Comparison of ENCODE assay signal across 13 cellular contexts in the genomic region with DNA sequence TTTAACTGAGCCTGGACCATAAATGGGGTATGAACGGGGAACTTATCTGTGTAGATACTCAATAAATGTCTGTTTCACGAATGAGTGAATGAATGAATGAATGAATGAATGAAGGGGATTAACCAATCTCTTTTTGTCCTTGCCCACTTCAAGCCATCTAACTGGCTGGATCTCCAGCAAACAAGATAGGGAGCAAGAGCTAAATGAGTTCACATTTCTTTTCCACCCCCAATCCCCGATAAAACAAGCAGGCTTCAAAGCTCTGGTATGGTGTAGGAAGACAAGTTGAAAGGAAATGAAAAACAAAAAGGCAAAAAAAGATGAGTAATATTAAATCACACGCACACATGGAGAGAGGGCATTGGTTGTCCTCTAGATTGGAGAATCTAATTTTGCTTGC.
DNase-seq lines count a peak whose midpoint lies in the region; ATAC-seq and TF ChIP-seq lines count a peak whose summit lies in the region.
"Had no signal": no experiment of that assay in that cellular context is flagged by ENCODE, and none has a peak within 500 bp of the region (broad histone marks: within the 10 kb centered on the region; RNA-seq: fewer than 3 reads in every experiment).

No MANE protein-coding gene starts in this region.

- 100% methylated on average over 4 of the region's 4 CpGs for WGBS in mesenchymal stem cell

- peak; percentile 20 for ATAC-seq in activated naive CD8-positive, alpha-beta T cell treated with anti-CD3 and anti-CD28 coated beads, Interleukin-2, amount 50 U/mL, for 24 hours
- ATAC-seq in gastrocnemius medialis = no peak
- ATAC-seq in GM21528 (IDR thresholded peaks at IDR 0.05; ENCODE audit: low FRiP score, unreplicated experiment) = no peak

- H3K9me3 Mint-ChIP-seq in activated naive CD8-positive, alpha-beta T cell treated with anti-CD3 and anti-CD28 coated beads, Interleukin-2, amount 50 U/mL, for 24 hours = peaks cover 9% of the 10 kb centered on the region
- peaks cover 3% of the 10 kb centered on the region for H3K9me3 Mint-ChIP-seq in activated naive CD8-positive, alpha-beta T cell treated with anti-CD3 and anti-CD28 coated beads for 36 hours

- no peak overlapping the region for H3K18ac ChIP-seq in mesenchymal stem cell (ENCODE audit: low read depth in 1 of 2, low read length in 2 of 2)

- TF ChIP-seq CTCF in OCI-LY3 (IDR thresholded peaks at IDR 0.05; ENCODE audit: low read depth, low read length) (no peak), gastrocnemius medialis (IDR thresholded peaks at IDR 0.05 in 4 of 5, conservative IDR thresholded peaks at IDR 0.05 in 1 of 5) (no peak)

- H2BK12ac ChIP-seq in mesenchymal stem cell (ENCODE audit: low read length in 2 of 2) = no peak overlapping the region

- peak overlapping the region; percentile 67 for H2AFZ ChIP-seq in OCI-LY3 (ENCODE audit: low read depth, low read length)
- no peak overlapping the region for H2AFZ ChIP-seq in mesenchymal stem cell (ENCODE audit: low read depth, low read length)

- H3K4me3 ChIP-seq in OCI-LY3 (ENCODE audit: low read length) = peak overlapping the region; percentile 68
- H3K4me3 ChIP-seq in mesenchymal stem cell (ENCODE audit: insufficient read depth in 1 of 2, low read depth in 1 of 2, low read length in 2 of 2) = no peak overlapping the region
- no peak overlapping the region for H3K4me3 ChIP-seq in gastrocnemius medialis
- H3K4me3 ChIP-seq: BLaER1 treated with 17β-estradiol and CSF1 and Interleukin-3, amounts not matched to agents 10 nM and 100 nM had no signal

- no peak for DNase-seq in activated naive CD8-positive, alpha-beta T cell treated with anti-CD3 and anti-CD28 coated beads, Interleukin-2, amount 50 U/mL, for 24 hours
- DNase-seq in activated naive CD8-positive, alpha-beta T cell treated with anti-CD3 and anti-CD28 coated beads for 36 hours = no peak
- no peak for DNase-seq in mesenchymal stem cell
- no peak for DNase-seq in gastrocnemius medialis
- DNase-seq in NCI-H2029 treated with DMSO at 0.1 percent for 48 hours (lab: John Stamatoyannopoulos, UW) = no peak
- DNase-seq: ACHN; CD4-positive, CD25-positive, alpha-beta regulatory T cell; DMS53; GF-D8 had no signal

- H3K27ac ChIP-seq in OCI-LY3 (ENCODE audit: low read length) (no peak overlapping the region), mesenchymal stem cell (ENCODE audit: low read length, poor library complexity, severe bottlenecking) (no peak overlapping the region), gastrocnemius medialis (peak overlapping the region; percentile 21 to 65 (median 40))
- H3K27ac ChIP-seq: BLaER1 treated with 17β-estradiol and CSF1 and Interleukin-3, amounts not matched to agents 10 nM and 100 nM; HL-60 had no signal

- peaks cover 12% of the 10 kb centered on the region for H3K4me1 Mint-ChIP-seq in activated naive CD8-positive, alpha-beta T cell treated with anti-CD3 and anti-CD28 coated beads, Interleukin-2, amount 50 U/mL, for 24 hours
- H3K4me1 Mint-ChIP-seq in activated naive CD8-positive, alpha-beta T cell treated with anti-CD3 and anti-CD28 coated beads for 36 hours = peaks cover 3% of the 10 kb centered on the region

- no peak overlapping the region for H3K27ac Mint-ChIP-seq in activated naive CD8-positive, alpha-beta T cell treated with anti-CD3 and anti-CD28 coated beads, Interleukin-2, amount 50 U/mL, for 24 hours
- no peak overlapping the region for H3K27ac Mint-ChIP-seq in activated naive CD8-positive, alpha-beta T cell treated with anti-CD3 and anti-CD28 coated beads for 36 hours
- H3K27ac Mint-ChIP-seq: CD4-positive, CD25-positive, alpha-beta regulatory T cell had no signal

- H3K4ac ChIP-seq in mesenchymal stem cell (ENCODE audit: low read depth in 1 of 2, low read length in 2 of 2) = no peak overlapping the region

- H3K27me3 ChIP-seq in OCI-LY3 (ENCODE audit: low read depth, low read length) = no peaks in the 10 kb centered on the region
- H3K27me3 ChIP-seq in mesenchymal stem cell (ENCODE audit: control insufficient read depth in 1 of 2, insufficient read depth in 1 of 2, low read length in 2 of 2) = no peaks in the 10 kb centered on the region
- H3K27me3 ChIP-seq in gastrocnemius medialis = no peaks in the 10 kb centered on the region
- H3K27me3 ChIP-seq: BLaER1 treated with 17β-estradiol and CSF1 and Interleukin-3, amounts not matched to agents 10 nM and 100 nM had no signal

- H4K91ac ChIP-seq in mesenchymal stem cell (ENCODE audit: low read length) = no peak overlapping the region

- H3K79me1 ChIP-seq in mesenchymal stem cell (replicated peaks; ENCODE audit: low read length, poor library complexity, severe bottlenecking) = no peaks in the 10 kb centered on the region

- H3K23ac ChIP-seq in mesenchymal stem cell (ENCODE audit: low read length in 2 of 2) = no peak overlapping the region

- TF ChIP-seq POLR2A in gastrocnemius medialis (IDR thresholded peaks at IDR 0.05) = no peak

- no peaks in the 10 kb centered on the region for H3K79me2 ChIP-seq in OCI-LY3 (ENCODE audit: low read length)

- no peak overlapping the region for H3K4me3 Mint-ChIP-seq in activated naive CD8-positive, alpha-beta T cell treated with anti-CD3 and anti-CD28 coated beads, Interleukin-2, amount 50 U/mL, for 24 hours
- no peak overlapping the region for H3K4me3 Mint-ChIP-seq in activated naive CD8-positive, alpha-beta T cell treated with anti-CD3 and anti-CD28 coated beads for 36 hours
- H3K4me3 Mint-ChIP-seq: CD4-positive, CD25-positive, alpha-beta regulatory T cell had no signal

- H3K4me1 ChIP-seq in OCI-LY3 (ENCODE audit: low read length) (peaks cover 18% of the 10 kb centered on the region), mesenchymal stem cell (ENCODE audit: control insufficient read depth, insufficient read depth, low read depth, low read length) (peaks cover 4% of the 10 kb centered on the region), gastrocnemius medialis (peaks cover 6 to 13% of the 10 kb centered on the region in 2 donors)
- H3K4me1 ChIP-seq: BLaER1 treated with 17β-estradiol and CSF1 and Interleukin-3, amounts not matched to agents 10 nM and 100 nM had no signal

- H3K14ac ChIP-seq in mesenchymal stem cell (ENCODE audit: low read length in 2 of 2) = no peak overlapping the region

- H2BK5ac ChIP-seq in mesenchymal stem cell (ENCODE audit: low read depth, low read length, poor library complexity, severe bottlenecking) = no peak overlapping the region

- no peaks in the 10 kb centered on the region for H3K36me3 ChIP-seq in OCI-LY3 (replicated peaks; ENCODE audit: low read depth, low read length)
- peaks cover 0 to 4% of the 10 kb centered on the region in 2 experiments for H3K36me3 ChIP-seq in mesenchymal stem cell (ENCODE audit: control insufficient read depth in 1 of 2, insufficient read depth in 2 of 2, low read depth in 1 of 2, low read length in 2 of 2)
- H3K36me3 ChIP-seq in gastrocnemius medialis = peaks cover 0 to 48% of the 10 kb centered on the region in 2 donors
- H3K36me3 ChIP-seq: BLaER1 treated with 17β-estradiol and CSF1 and Interleukin-3, amounts not matched to agents 10 nM and 100 nM had no signal

- H3K36me3 Mint-ChIP-seq in activated naive CD8-positive, alpha-beta T cell treated with anti-CD3 and anti-CD28 coated beads, Interleukin-2, amount 50 U/mL, for 24 hours (ENCODE audit: low read depth) = no peaks in the 10 kb centered on the region
- peaks cover 2% of the 10 kb centered on the region for H3K36me3 Mint-ChIP-seq in activated naive CD8-positive, alpha-beta T cell treated with anti-CD3 and anti-CD28 coated beads for 36 hours
- H3K36me3 Mint-ChIP-seq: CD4-positive, CD25-positive, alpha-beta regulatory T cell had no signal

- in situ Hi-C loops in gastrocnemius medialis (cut with MboI; ENCODE audit: low sequenced_read_pairs in 4 of 4) = no loop called here

- intact Hi-C loops in gastrocnemius medialis (cut with DNase I; ENCODE audit: low total_unique reads) = no loop called here

- H3K9me3 ChIP-seq in OCI-LY3 (ENCODE audit: insufficient read depth, low read length) (no peaks in the 10 kb centered on the region), mesenchymal stem cell (ENCODE audit: control insufficient read depth, low read length) (no peaks in the 10 kb centered on the region), gastrocnemius medialis (no peaks in the 10 kb centered on the region)

- H2AK5ac ChIP-seq in mesenchymal stem cell (ENCODE audit: low read length, severe bottlenecking) = peak overlapping the region; percentile 57

- H3K4me2 ChIP-seq in OCI-LY3 (ENCODE audit: low read length) (peak overlapping the region; percentile 69), mesenchymal stem cell (ENCODE audit: low read length, poor library complexity, severe bottlenecking) (no peak overlapping the region)
- H3K4me2 ChIP-seq: BLaER1 treated with 17β-estradiol and CSF1 and Interleukin-3, amounts not matched to agents 10 nM and 100 nM had no signal

- no peak overlapping the region for H2BK120ac ChIP-seq in mesenchymal stem cell (ENCODE audit: low read depth, low read length)

- no peak overlapping the region for H4K8ac ChIP-seq in mesenchymal stem cell (ENCODE audit: low read length)

- H3K9ac ChIP-seq in OCI-LY3 (ENCODE audit: low read length) (peak overlapping the region; percentile 47), mesenchymal stem cell (ENCODE audit: low read length) (no peak overlapping the region)
- H3K9ac ChIP-seq: BLaER1 treated with 17β-estradiol and CSF1 and Interleukin-3, amounts not matched to agents 10 nM and 100 nM had no signal

- H4K20me1 ChIP-seq in OCI-LY3 (ENCODE audit: insufficient read depth, low read length) = no peaks in the 10 kb centered on the region
- H4K20me1 ChIP-seq: BLaER1 treated with 17β-estradiol and CSF1 and Interleukin-3, amounts not matched to agents 10 nM and 100 nM had no signal

- no peak overlapping the region for H2BK15ac ChIP-seq in mesenchymal stem cell (ENCODE audit: low read depth, poor library complexity, severe bottlenecking)

- H3K27me3 Mint-ChIP-seq in activated naive CD8-positive, alpha-beta T cell treated with anti-CD3 and anti-CD28 coated beads, Interleukin-2, amount 50 U/mL, for 24 hours = no peaks in the 10 kb centered on the region
- no peaks in the 10 kb centered on the region for H3K27me3 Mint-ChIP-seq in activated naive CD8-positive, alpha-beta T cell treated with anti-CD3 and anti-CD28 coated beads for 36 hours

Comparison
In these comparisons a context has a peak if more than half of its experiments do, and no peak if none do; other contexts are left out.
1. H3K27ac ChIP-seq: peak in gastrocnemius medialis (4 of 4); none in OCI-LY3 (single experiment) and mesenchymal stem cell (single experiment).